20 cellular contexts compared by ENCODE assay signal in genomic region chr13:59861676-59862075, GRCh38.
DNase-seq lines count a peak whose midpoint lies in the region; ATAC-seq and TF ChIP-seq lines count a peak whose summit lies in the region.
"Had no signal": no experiment of that assay in that cellular context is flagged by ENCODE, and none has a peak within 500 bp of the region (broad histone marks: within the 10 kb centered on the region; RNA-seq: fewer than 3 reads in every experiment).

No MANE protein-coding gene starts in this region.

- TF ChIP-seq CTCF in A673 (conservative IDR thresholded peaks at IDR 0.05; ENCODE audit: low read depth, low read length) (no peak), PC-3 (conservative IDR thresholded peaks at IDR 0.05; ENCODE audit: low read depth, low read length) (no peak), fibroblast of pulmonary artery (IDR thresholded peaks at IDR 0.05; ENCODE audit: low read length, missing control alignments) (no peak), upper lobe of right lung (IDR thresholded peaks at IDR 0.05) (no peak)

- no peaks in the 10 kb centered on the region for H4K20me1 ChIP-seq in PC-3 (ENCODE audit: low read length)
- H4K20me1 ChIP-seq: BLaER1 treated with 17β-estradiol and CSF1 and Interleukin-3, amounts not matched to agents 10 nM and 100 nM had no signal

- no peak overlapping the region for H2AFZ ChIP-seq in PC-3 (ENCODE audit: low read length)
- H2AFZ ChIP-seq: PC-9 had no signal

- H3K9ac ChIP-seq in PC-3 (ENCODE audit: low read length) = no peak overlapping the region
- H3K9ac ChIP-seq: BLaER1 treated with 17β-estradiol and CSF1 and Interleukin-3, amounts not matched to agents 10 nM and 100 nM had no signal

- H3K4me2 ChIP-seq in PC-3 (ENCODE audit: low read length) = no peak overlapping the region
- H3K4me2 ChIP-seq: BLaER1 treated with 17β-estradiol and CSF1 and Interleukin-3, amounts not matched to agents 10 nM and 100 nM; PC-9 had no signal

- H3K79me2 ChIP-seq in PC-3 (ENCODE audit: low read length) = no peaks in the 10 kb centered on the region

- peak overlapping the region; percentile 18 for H3K27ac ChIP-seq in A673 (ENCODE audit: low read depth, low read length, poor library complexity, severe bottlenecking)
- no peak overlapping the region for H3K27ac ChIP-seq in PC-3 (ENCODE audit: low read length)
- no peak overlapping the region for H3K27ac ChIP-seq in upper lobe of right lung
- H3K27ac ChIP-seq: 22Rv1; BLaER1 treated with 17β-estradiol and CSF1 and Interleukin-3, amounts not matched to agents 10 nM and 100 nM; PC-9 had no signal

- POLR2A ChIA-PET in A673 (lab: Charles Lee; ENCODE audit: low non-redundant PET) (no interaction called here), PC-3 (lab: Charles Lee; ENCODE audit: unreplicated experiment) (no interaction called here)

- BruUV-seq in A673 (replicated peaks; lab: Mats Ljungman, UMichigan) (no TSS peak), PC-3 (replicated peaks; lab: Mats Ljungman, UMichigan) (no TSS peak)

- H3K4me1 ChIP-seq in A673 (ENCODE audit: insufficient read depth, low read length, poor library complexity, severe bottlenecking) (peaks cover 14% of the 10 kb centered on the region), PC-3 (ENCODE audit: insufficient read depth, low read length) (peaks cover 15% of the 10 kb centered on the region), upper lobe of right lung (no peaks in the 10 kb centered on the region)
- H3K4me1 ChIP-seq: BLaER1 treated with 17β-estradiol and CSF1 and Interleukin-3, amounts not matched to agents 10 nM and 100 nM; Caco-2 had no signal

- no peak for ATAC-seq in PC-3
- no peak for ATAC-seq in upper lobe of right lung
- ATAC-seq in GM18505 (IDR thresholded peaks at IDR 0.05; ENCODE audit: unreplicated experiment) = no peak
- ATAC-seq: GM12878 had no signal

- TF ChIP-seq POLR2A in GM18505 (IDR thresholded peaks at IDR 0.05; ENCODE audit: borderline replicate concordance, extremely low read depth, insufficient read depth, insufficient read length) = no peak

- H3K4me3 ChIP-seq in A673 (ENCODE audit: low read depth, low read length, poor library complexity, severe bottlenecking) (no peak overlapping the region), PC-3 (ENCODE audit: low read length) (no peak overlapping the region), fibroblast of pulmonary artery (replicated peaks; ENCODE audit: low read depth, low read length) (no peak overlapping the region), upper lobe of right lung (no peak overlapping the region)
- H3K4me3 ChIP-seq: BLaER1 treated with 17β-estradiol and CSF1 and Interleukin-3, amounts not matched to agents 10 nM and 100 nM; GM12878; PC-9 had no signal

- H3K36me3 ChIP-seq in A673 (ENCODE audit: insufficient read depth, low read length, poor library complexity, severe bottlenecking) = peaks cover 7% of the 10 kb centered on the region
- H3K36me3 ChIP-seq in PC-3 (ENCODE audit: low read depth, low read length) = no peaks in the 10 kb centered on the region
- no peaks in the 10 kb centered on the region for H3K36me3 ChIP-seq in upper lobe of right lung

- DNase-seq in DMS 273 (lab: John Stamatoyannopoulos, UW; ENCODE audit: unreplicated experiment) = peak; percentile 2
- DNase-seq in DMS 273 treated with DMSO at 0.1 percent for 48 hours (lab: John Stamatoyannopoulos, UW) = no peak
- peak; percentile 33 for DNase-seq in A673 (ENCODE audit: low spot score)
- DNase-seq in PC-3 = peak; percentile 49
- peak; percentile 39 for DNase-seq in fibroblast of pulmonary artery (ENCODE audit: low read depth)
- DNase-seq in upper lobe of right lung = no peak
- DNase-seq in hypothalamus (lab: John Stamatoyannopoulos, UW) = no peak
- DNase-seq: Caco-2; CD4-positive, alpha-beta memory T cell; H7; MV-4-11; NCI-H187; NCI-H510A treated with DMSO at 0.1 percent for 48 hours; PC-9; RPMI8226; SHP77 treated with DMSO at 0.1 percent for 48 hours had no signal

- H3K27me3 ChIP-seq in A673 (replicated peaks; ENCODE audit: insufficient read depth, low read depth, low read length, poor library complexity) = no peaks in the 10 kb centered on the region
- H3K27me3 ChIP-seq in PC-3 (ENCODE audit: low read length) = no peaks in the 10 kb centered on the region
- H3K27me3 ChIP-seq in upper lobe of right lung = no peaks in the 10 kb centered on the region
- H3K27me3 ChIP-seq: BLaER1 treated with 17β-estradiol and CSF1 and Interleukin-3, amounts not matched to agents 10 nM and 100 nM had no signal

- H3F3A ChIP-seq in PC-3 (ENCODE audit: low read length, unreplicated experiment) = no peaks in the 10 kb centered on the region

- intact Hi-C loops in A673 (cut with micrococcal nuclease; ENCODE audit: unreplicated experiment) (no loop called here), PC-3 (cut with micrococcal nuclease) (no loop called here), upper lobe of right lung (cut with DNase I) (no loop called here)

- H3K9me2 ChIP-seq in PC-3 (replicated peaks; ENCODE audit: low read length) = no peaks in the 10 kb centered on the region

- CTCF ChIA-PET in A673 (lab: Charles Lee) = no interaction called here
- CTCF ChIA-PET in PC-3 (lab: Charles Lee) = no interaction called here

- H3K9me3 ChIP-seq in A673 (ENCODE audit: low read depth, low read length, poor library complexity, severe bottlenecking) (no peaks in the 10 kb centered on the region), PC-3 (ENCODE audit: low read length) (no peaks in the 10 kb centered on the region), upper lobe of right lung (no peaks in the 10 kb centered on the region)
- H3K9me3 ChIP-seq: BLaER1 treated with 17β-estradiol and CSF1 and Interleukin-3, amounts not matched to agents 10 nM and 100 nM; Caco-2 had no signal

Comparison
In these comparisons a context has a peak if more than half of its experiments do, and no peak if none do; other contexts are left out.
1. DNase-seq: peak in DMS 273 (single experiment), A673 (single experiment), PC-3 (single experiment) and fibroblast of pulmonary artery (single experiment); none in DMS 273 treated with DMSO at 0.1 percent for 48 hours (single experiment), upper lobe of right lung (single experiment) and hypothalamus (0 of 51).